ENCODE assay signal across 8 cellular contexts in genomic region chr7:66859794-66860645, GRCh38.
DNase-seq lines count a peak whose midpoint lies in the region; ATAC-seq and TF ChIP-seq lines count a peak whose summit lies in the region.

No MANE protein-coding gene starts in this region.

- DNase-seq in activated naive CD4-positive, alpha-beta T cell treated with anti-CD3 and anti-CD28 coated beads for 36 hours, result peak; percentile 56
- no peak for DNase-seq in activated naive CD4-positive, alpha-beta T cell treated with anti-CD3 and anti-CD28 coated beads, Interleukin-2, amount 50 U/mL, for 16 hours
- DNase-seq in activated T-helper 1 cell treated with anti-CD3 and anti-CD28 coated beads, Interleukin-12 subunit alpha, Interleukin-12 subunit beta, Interleukin-2, Interleukin-4 antibody, amounts not matched to agents 30 ng/mL and 10 ng/mL and 1 ng/mL, durations not matched to agents 14 hours and 24 hours and 36 hours (ENCODE audit: low spot score), result peak; percentile 14
- peak; percentile 17 for DNase-seq in iPS-NIHi7 (ENCODE audit: extremely low spot score)
- no peak for DNase-seq in GM03348 (ENCODE audit: low spot score)
- DNase-seq in GM10266 (ENCODE audit: extremely low spot score), result no peak

- H3K4me1 Mint-ChIP-seq in activated naive CD4-positive, alpha-beta T cell treated with anti-CD3 and anti-CD28 coated beads for 36 hours (ENCODE audit: low read depth), result peaks cover 14% of the 10 kb centered on the region
- H3K4me1 Mint-ChIP-seq in activated T-helper 1 cell treated with anti-CD3 and anti-CD28 coated beads, Interleukin-12 subunit alpha, Interleukin-12 subunit beta, Interleukin-2, Interleukin-4 antibody, amounts not matched to agents 30 ng/mL and 10 ng/mL and 1 ng/mL, durations not matched to agents 14 hours and 24 hours and 36 hours (ENCODE audit: low read depth), result peaks cover 21% of the 10 kb centered on the region
- peaks cover 21% of the 10 kb centered on the region for H3K4me1 Mint-ChIP-seq in stimulated activated naive CD8-positive, alpha-beta T cell treated with anti-CD3 and anti-CD28 coated beads, Interleukin-15, Interleukin-2, amounts not matched to agents 100 ng/mL and 50 ng/mL, for 24 hours (ENCODE audit: low read depth)

- no peaks in the 10 kb centered on the region for H3K9me3 Mint-ChIP-seq in activated naive CD4-positive, alpha-beta T cell treated with anti-CD3 and anti-CD28 coated beads for 36 hours
- H3K9me3 Mint-ChIP-seq in activated T-helper 1 cell treated with anti-CD3 and anti-CD28 coated beads, Interleukin-12 subunit alpha, Interleukin-12 subunit beta, Interleukin-2, Interleukin-4 antibody, amounts not matched to agents 30 ng/mL and 10 ng/mL and 1 ng/mL, durations not matched to agents 14 hours and 24 hours and 36 hours, result no peaks in the 10 kb centered on the region
- H3K9me3 Mint-ChIP-seq in stimulated activated naive CD8-positive, alpha-beta T cell treated with anti-CD3 and anti-CD28 coated beads, Interleukin-15, Interleukin-2, amounts not matched to agents 100 ng/mL and 50 ng/mL, for 24 hours, result no peaks in the 10 kb centered on the region

- intact Hi-C loops in activated naive CD4-positive, alpha-beta T cell treated with anti-CD3 and anti-CD28 coated beads for 36 hours (cut with micrococcal nuclease), result loop anchor here (1.0 kb wide), 1 partner anchor 15 kb away; no protein-coding TSS in a partner anchor
- intact Hi-C loops in activated T-helper 1 cell treated with anti-CD3 and anti-CD28 coated beads, Interleukin-12 subunit alpha, Interleukin-12 subunit beta, Interleukin-2, Interleukin-4 antibody, amounts not matched to agents 30 ng/mL and 10 ng/mL and 1 ng/mL, durations not matched to agents 14 hours and 24 hours and 36 hours (cut with micrococcal nuclease), result loop anchor here (1.0 to 2.0 kb wide), 4 partner anchors 9 to 61 kb away; partner anchors contain the start of gene TMEM248

- H3K36me3 Mint-ChIP-seq in activated naive CD4-positive, alpha-beta T cell treated with anti-CD3 and anti-CD28 coated beads for 36 hours (ENCODE audit: low read depth), result peaks cover 2% of the 10 kb centered on the region
- peaks cover 5% of the 10 kb centered on the region for H3K36me3 Mint-ChIP-seq in activated T-helper 1 cell treated with anti-CD3 and anti-CD28 coated beads, Interleukin-12 subunit alpha, Interleukin-12 subunit beta, Interleukin-2, Interleukin-4 antibody, amounts not matched to agents 30 ng/mL and 10 ng/mL and 1 ng/mL, durations not matched to agents 14 hours and 24 hours and 36 hours (ENCODE audit: low read depth)
- peaks cover 5% of the 10 kb centered on the region for H3K36me3 Mint-ChIP-seq in stimulated activated naive CD8-positive, alpha-beta T cell treated with anti-CD3 and anti-CD28 coated beads, Interleukin-15, Interleukin-2, amounts not matched to agents 100 ng/mL and 50 ng/mL, for 24 hours (ENCODE audit: low read depth)

- no peak for TF ChIP-seq CTCF in GM10266 (IDR thresholded peaks at IDR 0.05; ENCODE audit: control insufficient read depth, insufficient read depth, low read depth, missing control alignments)

- no peak for ATAC-seq in GM19452 (IDR thresholded peaks at IDR 0.05; ENCODE audit: unreplicated experiment)

- CTCF ChIA-PET in activated naive CD4-positive, alpha-beta T cell treated with anti-CD3 and anti-CD28 coated beads for 36 hours (lab: Charles Lee), result no interaction called here

- H3K27ac Mint-ChIP-seq in activated naive CD4-positive, alpha-beta T cell treated with anti-CD3 and anti-CD28 coated beads for 36 hours, result peak overlapping the region; percentile 28
- peak overlapping the region; percentile 99 for H3K27ac Mint-ChIP-seq in activated T-helper 1 cell treated with anti-CD3 and anti-CD28 coated beads, Interleukin-12 subunit alpha, Interleukin-12 subunit beta, Interleukin-2, Interleukin-4 antibody, amounts not matched to agents 30 ng/mL and 10 ng/mL and 1 ng/mL, durations not matched to agents 14 hours and 24 hours and 36 hours
- peak overlapping the region; percentile 88 for H3K27ac Mint-ChIP-seq in stimulated activated naive CD8-positive, alpha-beta T cell treated with anti-CD3 and anti-CD28 coated beads, Interleukin-15, Interleukin-2, amounts not matched to agents 100 ng/mL and 50 ng/mL, for 24 hours

- no peaks in the 10 kb centered on the region for H3K27me3 Mint-ChIP-seq in activated naive CD4-positive, alpha-beta T cell treated with anti-CD3 and anti-CD28 coated beads for 36 hours (ENCODE audit: low read depth)
- H3K27me3 Mint-ChIP-seq in activated T-helper 1 cell treated with anti-CD3 and anti-CD28 coated beads, Interleukin-12 subunit alpha, Interleukin-12 subunit beta, Interleukin-2, Interleukin-4 antibody, amounts not matched to agents 30 ng/mL and 10 ng/mL and 1 ng/mL, durations not matched to agents 14 hours and 24 hours and 36 hours (ENCODE audit: insufficient read depth), result no peaks in the 10 kb centered on the region
- no peaks in the 10 kb centered on the region for H3K27me3 Mint-ChIP-seq in stimulated activated naive CD8-positive, alpha-beta T cell treated with anti-CD3 and anti-CD28 coated beads, Interleukin-15, Interleukin-2, amounts not matched to agents 100 ng/mL and 50 ng/mL, for 24 hours

- no peak overlapping the region for H3K4me3 Mint-ChIP-seq in activated naive CD4-positive, alpha-beta T cell treated with anti-CD3 and anti-CD28 coated beads for 36 hours
- peak overlapping the region; percentile 72 for H3K4me3 Mint-ChIP-seq in activated T-helper 1 cell treated with anti-CD3 and anti-CD28 coated beads, Interleukin-12 subunit alpha, Interleukin-12 subunit beta, Interleukin-2, Interleukin-4 antibody, amounts not matched to agents 30 ng/mL and 10 ng/mL and 1 ng/mL, durations not matched to agents 14 hours and 24 hours and 36 hours
- peak overlapping the region; percentile 54 for H3K4me3 Mint-ChIP-seq in stimulated activated naive CD8-positive, alpha-beta T cell treated with anti-CD3 and anti-CD28 coated beads, Interleukin-15, Interleukin-2, amounts not matched to agents 100 ng/mL and 50 ng/mL, for 24 hours

Comparison
In these comparisons a context has a peak if more than half of its experiments do, and no peak if none do; other contexts are left out.
1. DNase-seq: peak in activated naive CD4-positive, alpha-beta T cell treated with anti-CD3 and anti-CD28 coated beads for 36 hours (single experiment), activated T-helper 1 cell treated with anti-CD3 and anti-CD28 coated beads, Interleukin-12 subunit alpha, Interleukin-12 subunit beta, Interleukin-2, Interleukin-4 antibody, amounts not matched to agents 30 ng/mL and 10 ng/mL and 1 ng/mL, durations not matched to agents 14 hours and 24 hours and 36 hours (single experiment) and iPS-NIHi7 (single experiment); none in activated naive CD4-positive, alpha-beta T cell treated with anti-CD3 and anti-CD28 coated beads, Interleukin-2, amount 50 U/mL, for 16 hours (single experiment), GM03348 (single experiment) and GM10266 (single experiment).
2. H3K27ac Mint-ChIP-seq: peak in every context shown above with its lines; median percentile 99 in activated T-helper 1 cell treated with anti-CD3 and anti-CD28 coated beads, Interleukin-12 subunit alpha, Interleukin-12 subunit beta, Interleukin-2, Interleukin-4 antibody, amounts not matched to agents 30 ng/mL and 10 ng/mL and 1 ng/mL, durations not matched to agents 14 hours and 24 hours and 36 hours; 88 in stimulated activated naive CD8-positive, alpha-beta T cell treated with anti-CD3 and anti-CD28 coated beads, Interleukin-15, Interleukin-2, amounts not matched to agents 100 ng/mL and 50 ng/mL, for 24 hours; 28 in activated naive CD4-positive, alpha-beta T cell treated with anti-CD3 and anti-CD28 coated beads for 36 hours.